ENCODE assay signal across 1 cellular context in the genomic region with DNA sequence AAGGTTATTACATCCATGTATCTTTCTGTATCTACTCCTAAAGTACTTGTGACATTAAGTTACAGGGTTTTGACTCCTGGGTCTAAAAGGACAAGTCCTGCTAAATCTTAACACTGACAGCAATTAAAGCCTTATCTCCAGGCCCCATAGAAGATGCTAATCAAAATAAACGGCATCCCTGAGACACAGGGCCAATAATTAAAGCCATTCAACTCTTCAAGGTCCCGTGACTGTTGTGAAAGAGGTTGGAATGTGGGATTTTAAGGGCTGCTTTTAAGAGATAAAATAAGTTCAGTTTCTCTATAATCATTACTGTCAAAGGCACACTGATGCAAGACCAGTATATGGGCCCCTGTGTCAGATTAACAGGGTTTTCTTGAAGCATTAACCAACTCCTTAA.
TF ChIP-seq lines count a peak whose summit lies in the region.

No MANE protein-coding gene starts in this region.

TF ChIP-seq in K562, 482 proteins besides CTCF, POLR2A, EP300 and RAD21 (continues in another document):
- peak; percentile 89 for TF ChIP-seq SMAD4 (CRISPR knock-in tag; conservative IDR thresholded peaks at IDR 0.05)
- no peak for TF ChIP-seq PATZ1 (CRISPR knock-in tag; IDR thresholded peaks at IDR 0.05; ENCODE audit: borderline replicate concordance)
- no peak for TF ChIP-seq CBX1 (IDR thresholded peaks at IDR 0.05; ENCODE audit: low read depth)
- 0 out of 2 replicates have a peak, but pooled peaks have one; percentile 43 for TF ChIP-seq ZEB2 (IDR thresholded peaks at IDR 0.05)
- 0 out of 2 replicates have a peak, but pooled peaks have one; percentile 25 for TF ChIP-seq ZNF41 (CRISPR knock-in tag; conservative IDR thresholded peaks at IDR 0.05)
- peak; percentile 59; the same call in 1 of the 2 replicates for TF ChIP-seq IRF9 (tag; IDR thresholded peaks at IDR 0.05)
- TF ChIP-seq MTA1 (IDR thresholded peaks at IDR 0.05; ENCODE audit: borderline replicate concordance) = peak; percentile 76; the same call in 1 of the 2 replicates
- TF ChIP-seq, protein P1, sequence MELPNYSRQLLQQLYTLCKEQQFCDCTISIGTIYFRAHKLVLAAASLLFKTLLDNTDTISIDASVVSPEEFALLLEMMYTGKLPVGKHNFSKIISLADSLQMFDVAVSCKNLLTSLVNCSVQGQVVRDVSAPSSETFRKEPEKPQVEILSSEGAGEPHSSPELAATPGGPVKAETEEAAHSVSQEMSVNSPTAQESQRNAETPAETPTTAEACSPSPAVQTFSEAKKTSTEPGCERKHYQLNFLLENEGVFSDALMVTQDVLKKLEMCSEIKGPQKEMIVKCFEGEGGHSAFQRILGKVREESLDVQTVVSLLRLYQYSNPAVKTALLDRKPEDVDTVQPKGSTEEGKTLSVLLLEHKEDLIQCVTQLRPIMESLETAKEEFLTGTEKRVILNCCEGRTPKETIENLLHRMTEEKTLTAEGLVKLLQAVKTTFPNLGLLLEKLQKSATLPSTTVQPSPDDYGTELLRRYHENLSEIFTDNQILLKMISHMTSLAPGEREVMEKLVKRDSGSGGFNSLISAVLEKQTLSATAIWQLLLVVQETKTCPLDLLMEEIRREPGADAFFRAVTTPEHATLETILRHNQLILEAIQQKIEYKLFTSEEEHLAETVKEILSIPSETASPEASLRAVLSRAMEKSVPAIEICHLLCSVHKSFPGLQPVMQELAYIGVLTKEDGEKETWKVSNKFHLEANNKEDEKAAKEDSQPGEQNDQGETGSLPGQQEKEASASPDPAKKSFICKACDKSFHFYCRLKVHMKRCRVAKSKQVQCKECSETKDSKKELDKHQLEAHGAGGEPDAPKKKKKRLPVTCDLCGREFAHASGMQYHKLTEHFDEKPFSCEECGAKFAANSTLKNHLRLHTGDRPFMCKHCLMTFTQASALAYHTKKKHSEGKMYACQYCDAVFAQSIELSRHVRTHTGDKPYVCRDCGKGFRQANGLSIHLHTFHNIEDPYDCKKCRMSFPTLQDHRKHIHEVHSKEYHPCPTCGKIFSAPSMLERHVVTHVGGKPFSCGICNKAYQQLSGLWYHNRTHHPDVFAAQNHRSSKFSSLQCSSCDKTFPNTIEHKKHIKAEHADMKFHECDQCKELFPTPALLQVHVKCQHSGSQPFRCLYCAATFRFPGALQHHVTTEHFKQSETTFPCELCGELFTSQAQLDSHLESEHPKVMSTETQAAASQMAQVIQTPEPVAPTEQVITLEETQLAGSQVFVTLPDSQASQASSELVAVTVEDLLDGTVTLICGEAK (IDR thresholded peaks at IDR 0.05) = no peak
- TF ChIP-seq, protein P1 (CRISPR knock-in tag; IDR thresholded peaks at IDR 0.05) = no peak
- peak; percentile 91 for TF ChIP-seq CEBPG (CRISPR knock-in tag; IDR thresholded peaks at IDR 0.05)
- peak; percentile 48 to 90; a peak in 2 of 4 replicates for TF ChIP-seq CEBPG (tag; conservative IDR thresholded peaks at IDR 0.05 in 1 of 2, IDR thresholded peaks at IDR 0.05 in 1 of 2)
- TF ChIP-seq NR0B1 (IDR thresholded peaks at IDR 0.05; ENCODE audit: partially characterized antibody) = no peak
- peak; percentile 60; the same call in 1 of the 2 replicates for TF ChIP-seq MECOM (CRISPR knock-in tag; IDR thresholded peaks at IDR 0.05)
- peak; percentile 79; the same call in 1 of the 2 replicates for TF ChIP-seq POLR2AphosphoS5 (IDR thresholded peaks at IDR 0.05; ENCODE audit: control insufficient read depth, insufficient read depth, low read depth, low read length)
- no peak for TF ChIP-seq THAP7 (CRISPR knock-in tag; IDR thresholded peaks at IDR 0.05)
- TF ChIP-seq ZNF644 (tag; IDR thresholded peaks at IDR 0.05; ENCODE audit: low read depth) = peak; percentile 81; the same call in 1 of the 2 replicates
- peak in 1 of 2 experiments; percentile 60; a peak in 1 of 4 replicates for TF ChIP-seq ETV6 (IDR thresholded peaks at IDR 0.05; ENCODE audit: borderline replicate concordance in 1 of 2, low read depth in 2 of 2, low read length in 1 of 2)
- TF ChIP-seq ETV6 (CRISPR knock-in tag; IDR thresholded peaks at IDR 0.05; ENCODE audit: borderline replicate concordance) = no peak
- TF ChIP-seq, protein P2, sequence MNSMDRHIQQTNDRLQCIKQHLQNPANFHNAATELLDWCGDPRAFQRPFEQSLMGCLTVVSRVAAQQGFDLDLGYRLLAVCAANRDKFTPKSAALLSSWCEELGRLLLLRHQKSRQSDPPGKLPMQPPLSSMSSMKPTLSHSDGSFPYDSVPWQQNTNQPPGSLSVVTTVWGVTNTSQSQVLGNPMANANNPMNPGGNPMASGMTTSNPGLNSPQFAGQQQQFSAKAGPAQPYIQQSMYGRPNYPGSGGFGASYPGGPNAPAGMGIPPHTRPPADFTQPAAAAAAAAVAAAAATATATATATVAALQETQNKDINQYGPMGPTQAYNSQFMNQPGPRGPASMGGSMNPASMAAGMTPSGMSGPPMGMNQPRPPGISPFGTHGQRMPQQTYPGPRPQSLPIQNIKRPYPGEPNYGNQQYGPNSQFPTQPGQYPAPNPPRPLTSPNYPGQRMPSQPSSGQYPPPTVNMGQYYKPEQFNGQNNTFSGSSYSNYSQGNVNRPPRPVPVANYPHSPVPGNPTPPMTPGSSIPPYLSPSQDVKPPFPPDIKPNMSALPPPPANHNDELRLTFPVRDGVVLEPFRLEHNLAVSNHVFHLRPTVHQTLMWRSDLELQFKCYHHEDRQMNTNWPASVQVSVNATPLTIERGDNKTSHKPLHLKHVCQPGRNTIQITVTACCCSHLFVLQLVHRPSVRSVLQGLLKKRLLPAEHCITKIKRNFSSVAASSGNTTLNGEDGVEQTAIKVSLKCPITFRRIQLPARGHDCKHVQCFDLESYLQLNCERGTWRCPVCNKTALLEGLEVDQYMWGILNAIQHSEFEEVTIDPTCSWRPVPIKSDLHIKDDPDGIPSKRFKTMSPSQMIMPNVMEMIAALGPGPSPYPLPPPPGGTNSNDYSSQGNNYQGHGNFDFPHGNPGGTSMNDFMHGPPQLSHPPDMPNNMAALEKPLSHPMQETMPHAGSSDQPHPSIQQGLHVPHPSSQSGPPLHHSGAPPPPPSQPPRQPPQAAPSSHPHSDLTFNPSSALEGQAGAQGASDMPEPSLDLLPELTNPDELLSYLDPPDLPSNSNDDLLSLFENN (IDR thresholded peaks at IDR 0.05; ENCODE audit: low read depth in 2 of 2, low read length in 2 of 2) = peak in 1 of 2 experiments; percentile 80; a peak in 2 of 4 replicates
- TF ChIP-seq CHAMP1 (IDR thresholded peaks at IDR 0.05) = peak; percentile 21; the same call in 1 of the 2 replicates
- TF ChIP-seq ZNF586 (CRISPR knock-in tag; conservative IDR thresholded peaks at IDR 0.05) = no peak
- TF ChIP-seq, protein P3, sequence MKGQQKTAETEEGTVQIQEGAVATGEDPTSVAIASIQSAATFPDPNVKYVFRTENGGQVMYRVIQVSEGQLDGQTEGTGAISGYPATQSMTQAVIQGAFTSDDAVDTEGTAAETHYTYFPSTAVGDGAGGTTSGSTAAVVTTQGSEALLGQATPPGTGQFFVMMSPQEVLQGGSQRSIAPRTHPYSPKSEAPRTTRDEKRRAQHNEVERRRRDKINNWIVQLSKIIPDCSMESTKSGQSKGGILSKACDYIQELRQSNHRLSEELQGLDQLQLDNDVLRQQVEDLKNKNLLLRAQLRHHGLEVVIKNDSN (CRISPR knock-in tag; IDR thresholded peaks at IDR 0.05) = 0 out of 2 replicates have a peak, but pooled peaks have one; percentile 29
- TF ChIP-seq ZBTB17 (CRISPR knock-in tag; IDR thresholded peaks at IDR 0.05) = peak; percentile 50; the same call in 1 of the 2 replicates
- TF ChIP-seq CXXC5 (CRISPR knock-in tag; IDR thresholded peaks at IDR 0.05) = peak; percentile 79
- TF ChIP-seq HDAC3 (IDR thresholded peaks at IDR 0.05; ENCODE audit: borderline replicate concordance, partially characterized antibody) = peak; percentile 87
- TF ChIP-seq TEAD1 (CRISPR knock-in tag; IDR thresholded peaks at IDR 0.05) = peak; percentile 99
- peak; percentile 84 for TF ChIP-seq GATA2 (CRISPR knock-in tag; IDR thresholded peaks at IDR 0.05)
- TF ChIP-seq, protein P4, sequence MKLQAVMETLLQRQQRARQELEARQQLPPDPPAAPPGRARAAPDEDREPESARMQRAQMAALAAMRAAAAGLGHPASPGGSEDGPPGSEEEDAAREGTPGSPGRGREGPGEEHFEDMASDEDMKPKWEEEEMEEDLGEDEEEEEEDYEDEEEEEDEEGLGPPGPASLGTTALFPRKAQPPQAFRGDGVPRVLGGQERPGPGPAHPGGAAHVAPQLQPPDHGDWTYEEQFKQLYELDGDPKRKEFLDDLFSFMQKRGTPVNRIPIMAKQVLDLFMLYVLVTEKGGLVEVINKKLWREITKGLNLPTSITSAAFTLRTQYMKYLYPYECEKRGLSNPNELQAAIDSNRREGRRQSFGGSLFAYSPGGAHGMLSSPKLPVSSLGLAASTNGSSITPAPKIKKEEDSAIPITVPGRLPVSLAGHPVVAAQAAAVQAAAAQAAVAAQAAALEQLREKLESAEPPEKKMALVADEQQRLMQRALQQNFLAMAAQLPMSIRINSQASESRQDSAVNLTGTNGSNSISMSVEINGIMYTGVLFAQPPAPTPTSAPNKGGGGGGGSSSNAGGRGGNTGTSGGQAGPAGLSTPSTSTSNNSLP (IDR thresholded peaks at IDR 0.05; ENCODE audit: borderline replicate concordance, low read depth, low read length) = peak; percentile 81; the same call in 1 of the 2 replicates
